In genomic region chr2:234804704-234805103, GRCh38 we compare ENCODE assay signal across 22 cellular contexts.
"Had no signal": no experiment of that assay in that cellular context is flagged by ENCODE, and none has a peak within 500 bp of the region (broad histone marks: within the 10 kb centered on the region; RNA-seq: fewer than 3 reads in every experiment).

No MANE protein-coding gene starts in this region.

- H3K4me3 Mint-ChIP-seq: IgD-negative memory B cell had no signal

- H3K27me3 ChIP-seq: SJSA1 had no signal

- DNase-seq: MV-4-11, NCI-H1048, NCI-H1105, NCI-H1417, NCI-H1436 treated with DMSO at 0.1 percent for 48 hours, NCI-H1694, NCI-H187 treated with DMSO at 0.1 percent for 48 hours, NCI-H2029 treated with DMSO at 0.1 percent for 48 hours, NCI-H2171 treated with DMSO at 0.1 percent for 48 hours, NCI-H345, NCI-H446 treated with DMSO at 0.1 percent for 48 hours, NCI-H510A treated with DMSO at 0.1 percent for 48 hours, NCI-H526, NCI-H748 treated with DMSO at 0.1 percent for 48 hours, Right ventricle myocardium superior, RPMI8226, SIG-M5 had no signal

- H3K27me3 Mint-ChIP-seq: IgD-negative memory B cell had no signal

- H3K4me1 Mint-ChIP-seq: IgD-negative memory B cell had no signal

- H3K4me3 ChIP-seq: K562, SJSA1, SK-N-MC had no signal

- H3K36me3 ChIP-seq: SJSA1 had no signal

- H3K4me1 ChIP-seq: SJSA1 had no signal

- ATAC-seq: K562 had no signal

- H3K27ac ChIP-seq: HL-60, SJSA1, SK-N-MC had no signal

- H3K9me3 ChIP-seq: SJSA1 had no signal
